1 cellular context compared by ENCODE assay signal in the genomic region with DNA sequence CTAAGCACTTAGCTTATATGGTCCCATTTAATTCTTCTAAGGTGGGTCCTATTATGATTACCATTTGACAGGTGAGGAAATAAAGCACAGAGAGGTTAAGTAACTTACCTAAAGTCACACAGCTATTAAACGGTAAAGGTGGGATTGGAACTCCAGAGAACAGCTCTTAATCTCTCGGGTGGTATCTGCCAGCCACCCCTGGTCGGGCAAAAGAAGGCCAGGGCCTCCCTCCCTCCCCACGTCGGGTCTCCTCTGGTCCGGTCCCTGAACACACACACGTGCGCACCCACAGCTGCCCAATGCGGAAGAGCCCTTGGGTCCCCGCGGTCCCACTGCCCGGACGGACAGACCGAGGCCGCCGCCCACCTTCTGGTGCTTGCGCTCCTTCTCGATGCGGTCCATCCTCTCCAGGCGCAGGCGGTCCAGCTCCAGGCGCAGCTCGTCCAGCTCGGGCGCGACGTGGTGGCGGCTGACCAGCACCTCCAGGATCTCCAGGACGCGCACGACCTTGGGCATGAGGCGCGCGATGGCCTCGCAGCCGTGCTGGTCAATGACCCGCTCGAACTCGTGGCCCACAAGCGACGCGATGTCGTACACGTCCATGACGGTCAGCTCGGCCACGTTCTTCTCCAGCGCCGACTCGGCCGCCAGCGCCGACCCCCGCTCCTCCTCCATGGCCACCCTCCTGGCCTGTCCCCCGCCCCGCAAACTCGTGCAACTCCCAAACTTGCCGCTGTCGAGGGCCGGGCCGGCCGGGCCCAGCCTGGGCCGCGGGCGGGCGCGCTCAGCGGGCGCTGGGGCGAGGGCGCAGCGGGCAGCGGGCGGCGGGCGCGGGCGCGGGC.
TF ChIP-seq lines count a peak whose summit lies in the region.

No MANE protein-coding gene starts in this region.

TF ChIP-seq in WTC11, 78 proteins besides CTCF, POLR2A, EP300 and RAD21 (continued from another document and continues in another):
- TF ChIP-seq, protein P1, sequence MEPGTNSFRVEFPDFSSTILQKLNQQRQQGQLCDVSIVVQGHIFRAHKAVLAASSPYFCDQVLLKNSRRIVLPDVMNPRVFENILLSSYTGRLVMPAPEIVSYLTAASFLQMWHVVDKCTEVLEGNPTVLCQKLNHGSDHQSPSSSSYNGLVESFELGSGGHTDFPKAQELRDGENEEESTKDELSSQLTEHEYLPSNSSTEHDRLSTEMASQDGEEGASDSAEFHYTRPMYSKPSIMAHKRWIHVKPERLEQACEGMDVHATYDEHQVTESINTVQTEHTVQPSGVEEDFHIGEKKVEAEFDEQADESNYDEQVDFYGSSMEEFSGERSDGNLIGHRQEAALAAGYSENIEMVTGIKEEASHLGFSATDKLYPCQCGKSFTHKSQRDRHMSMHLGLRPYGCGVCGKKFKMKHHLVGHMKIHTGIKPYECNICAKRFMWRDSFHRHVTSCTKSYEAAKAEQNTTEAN (CRISPR knock-in tag; IDR thresholded peaks at IDR 0.05): no peak
- 0 out of 2 replicates have a peak, but pooled peaks have one; percentile 25 for TF ChIP-seq ZNF121 (CRISPR knock-in tag; IDR thresholded peaks at IDR 0.05)
- TF ChIP-seq GTF2I (CRISPR knock-in tag; conservative IDR thresholded peaks at IDR 0.05): peak; percentile 78
- TF ChIP-seq SMAD3 (CRISPR knock-in tag; IDR thresholded peaks at IDR 0.05; ENCODE audit: borderline replicate concordance): no peak; the same call in 1 of the 2 replicates
- TF ChIP-seq ESRRA (CRISPR knock-in tag; IDR thresholded peaks at IDR 0.05; ENCODE audit: borderline replicate concordance): no peak
- TF ChIP-seq SMAD4 (CRISPR knock-in tag; IDR thresholded peaks at IDR 0.05): no peak
- no peak for TF ChIP-seq ZNF396 (CRISPR knock-in tag; IDR thresholded peaks at IDR 0.05; ENCODE audit: borderline replicate concordance)
- TF ChIP-seq, protein P2, sequence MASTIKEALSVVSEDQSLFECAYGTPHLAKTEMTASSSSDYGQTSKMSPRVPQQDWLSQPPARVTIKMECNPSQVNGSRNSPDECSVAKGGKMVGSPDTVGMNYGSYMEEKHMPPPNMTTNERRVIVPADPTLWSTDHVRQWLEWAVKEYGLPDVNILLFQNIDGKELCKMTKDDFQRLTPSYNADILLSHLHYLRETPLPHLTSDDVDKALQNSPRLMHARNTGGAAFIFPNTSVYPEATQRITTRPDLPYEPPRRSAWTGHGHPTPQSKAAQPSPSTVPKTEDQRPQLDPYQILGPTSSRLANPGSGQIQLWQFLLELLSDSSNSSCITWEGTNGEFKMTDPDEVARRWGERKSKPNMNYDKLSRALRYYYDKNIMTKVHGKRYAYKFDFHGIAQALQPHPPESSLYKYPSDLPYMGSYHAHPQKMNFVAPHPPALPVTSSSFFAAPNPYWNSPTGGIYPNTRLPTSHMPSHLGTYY (CRISPR knock-in tag; IDR thresholded peaks at IDR 0.05): no peak
- TF ChIP-seq ELF4 (CRISPR knock-in tag; IDR thresholded peaks at IDR 0.05; ENCODE audit: low read depth): no peak
- TF ChIP-seq, protein P3, sequence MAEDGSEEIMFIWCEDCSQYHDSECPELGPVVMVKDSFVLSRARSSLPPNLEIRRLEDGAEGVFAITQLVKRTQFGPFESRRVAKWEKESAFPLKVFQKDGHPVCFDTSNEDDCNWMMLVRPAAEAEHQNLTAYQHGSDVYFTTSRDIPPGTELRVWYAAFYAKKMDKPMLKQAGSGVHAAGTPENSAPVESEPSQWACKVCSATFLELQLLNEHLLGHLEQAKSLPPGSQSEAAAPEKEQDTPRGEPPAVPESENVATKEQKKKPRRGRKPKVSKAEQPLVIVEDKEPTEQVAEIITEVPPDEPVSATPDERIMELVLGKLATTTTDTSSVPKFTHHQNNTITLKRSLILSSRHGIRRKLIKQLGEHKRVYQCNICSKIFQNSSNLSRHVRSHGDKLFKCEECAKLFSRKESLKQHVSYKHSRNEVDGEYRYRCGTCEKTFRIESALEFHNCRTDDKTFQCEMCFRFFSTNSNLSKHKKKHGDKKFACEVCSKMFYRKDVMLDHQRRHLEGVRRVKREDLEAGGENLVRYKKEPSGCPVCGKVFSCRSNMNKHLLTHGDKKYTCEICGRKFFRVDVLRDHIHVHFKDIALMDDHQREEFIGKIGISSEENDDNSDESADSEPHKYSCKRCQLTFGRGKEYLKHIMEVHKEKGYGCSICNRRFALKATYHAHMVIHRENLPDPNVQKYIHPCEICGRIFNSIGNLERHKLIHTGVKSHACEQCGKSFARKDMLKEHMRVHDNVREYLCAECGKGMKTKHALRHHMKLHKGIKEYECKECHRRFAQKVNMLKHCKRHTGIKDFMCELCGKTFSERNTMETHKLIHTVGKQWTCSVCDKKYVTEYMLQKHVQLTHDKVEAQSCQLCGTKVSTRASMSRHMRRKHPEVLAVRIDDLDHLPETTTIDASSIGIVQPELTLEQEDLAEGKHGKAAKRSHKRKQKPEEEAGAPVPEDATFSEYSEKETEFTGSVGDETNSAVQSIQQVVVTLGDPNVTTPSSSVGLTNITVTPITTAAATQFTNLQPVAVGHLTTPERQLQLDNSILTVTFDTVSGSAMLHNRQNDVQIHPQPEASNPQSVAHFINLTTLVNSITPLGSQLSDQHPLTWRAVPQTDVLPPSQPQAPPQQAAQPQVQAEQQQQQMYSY (CRISPR knock-in tag; IDR thresholded peaks at IDR 0.05): peak; percentile 46; the same call in 1 of the 2 replicates
- TF ChIP-seq, protein P4, sequence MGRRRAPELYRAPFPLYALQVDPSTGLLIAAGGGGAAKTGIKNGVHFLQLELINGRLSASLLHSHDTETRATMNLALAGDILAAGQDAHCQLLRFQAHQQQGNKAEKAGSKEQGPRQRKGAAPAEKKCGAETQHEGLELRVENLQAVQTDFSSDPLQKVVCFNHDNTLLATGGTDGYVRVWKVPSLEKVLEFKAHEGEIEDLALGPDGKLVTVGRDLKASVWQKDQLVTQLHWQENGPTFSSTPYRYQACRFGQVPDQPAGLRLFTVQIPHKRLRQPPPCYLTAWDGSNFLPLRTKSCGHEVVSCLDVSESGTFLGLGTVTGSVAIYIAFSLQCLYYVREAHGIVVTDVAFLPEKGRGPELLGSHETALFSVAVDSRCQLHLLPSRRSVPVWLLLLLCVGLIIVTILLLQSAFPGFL (CRISPR knock-in tag; IDR thresholded peaks at IDR 0.05; ENCODE audit: borderline replicate concordance): no peak
- TF ChIP-seq, protein P5, sequence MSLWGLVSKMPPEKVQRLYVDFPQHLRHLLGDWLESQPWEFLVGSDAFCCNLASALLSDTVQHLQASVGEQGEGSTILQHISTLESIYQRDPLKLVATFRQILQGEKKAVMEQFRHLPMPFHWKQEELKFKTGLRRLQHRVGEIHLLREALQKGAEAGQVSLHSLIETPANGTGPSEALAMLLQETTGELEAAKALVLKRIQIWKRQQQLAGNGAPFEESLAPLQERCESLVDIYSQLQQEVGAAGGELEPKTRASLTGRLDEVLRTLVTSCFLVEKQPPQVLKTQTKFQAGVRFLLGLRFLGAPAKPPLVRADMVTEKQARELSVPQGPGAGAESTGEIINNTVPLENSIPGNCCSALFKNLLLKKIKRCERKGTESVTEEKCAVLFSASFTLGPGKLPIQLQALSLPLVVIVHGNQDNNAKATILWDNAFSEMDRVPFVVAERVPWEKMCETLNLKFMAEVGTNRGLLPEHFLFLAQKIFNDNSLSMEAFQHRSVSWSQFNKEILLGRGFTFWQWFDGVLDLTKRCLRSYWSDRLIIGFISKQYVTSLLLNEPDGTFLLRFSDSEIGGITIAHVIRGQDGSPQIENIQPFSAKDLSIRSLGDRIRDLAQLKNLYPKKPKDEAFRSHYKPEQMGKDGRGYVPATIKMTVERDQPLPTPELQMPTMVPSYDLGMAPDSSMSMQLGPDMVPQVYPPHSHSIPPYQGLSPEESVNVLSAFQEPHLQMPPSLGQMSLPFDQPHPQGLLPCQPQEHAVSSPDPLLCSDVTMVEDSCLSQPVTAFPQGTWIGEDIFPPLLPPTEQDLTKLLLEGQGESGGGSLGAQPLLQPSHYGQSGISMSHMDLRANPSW (CRISPR knock-in tag; conservative IDR thresholded peaks at IDR 0.05; ENCODE audit: low read depth): no peak
- TF ChIP-seq IRF2 (CRISPR knock-in tag; IDR thresholded peaks at IDR 0.05; ENCODE audit: borderline replicate concordance, low read depth): no peak
- TF ChIP-seq, protein P6, sequence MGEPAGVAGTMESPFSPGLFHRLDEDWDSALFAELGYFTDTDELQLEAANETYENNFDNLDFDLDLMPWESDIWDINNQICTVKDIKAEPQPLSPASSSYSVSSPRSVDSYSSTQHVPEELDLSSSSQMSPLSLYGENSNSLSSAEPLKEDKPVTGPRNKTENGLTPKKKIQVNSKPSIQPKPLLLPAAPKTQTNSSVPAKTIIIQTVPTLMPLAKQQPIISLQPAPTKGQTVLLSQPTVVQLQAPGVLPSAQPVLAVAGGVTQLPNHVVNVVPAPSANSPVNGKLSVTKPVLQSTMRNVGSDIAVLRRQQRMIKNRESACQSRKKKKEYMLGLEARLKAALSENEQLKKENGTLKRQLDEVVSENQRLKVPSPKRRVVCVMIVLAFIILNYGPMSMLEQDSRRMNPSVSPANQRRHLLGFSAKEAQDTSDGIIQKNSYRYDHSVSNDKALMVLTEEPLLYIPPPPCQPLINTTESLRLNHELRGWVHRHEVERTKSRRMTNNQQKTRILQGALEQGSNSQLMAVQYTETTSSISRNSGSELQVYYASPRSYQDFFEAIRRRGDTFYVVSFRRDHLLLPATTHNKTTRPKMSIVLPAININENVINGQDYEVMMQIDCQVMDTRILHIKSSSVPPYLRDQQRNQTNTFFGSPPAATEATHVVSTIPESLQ (CRISPR knock-in tag; IDR thresholded peaks at IDR 0.05): no peak
- TF ChIP-seq, protein P7, sequence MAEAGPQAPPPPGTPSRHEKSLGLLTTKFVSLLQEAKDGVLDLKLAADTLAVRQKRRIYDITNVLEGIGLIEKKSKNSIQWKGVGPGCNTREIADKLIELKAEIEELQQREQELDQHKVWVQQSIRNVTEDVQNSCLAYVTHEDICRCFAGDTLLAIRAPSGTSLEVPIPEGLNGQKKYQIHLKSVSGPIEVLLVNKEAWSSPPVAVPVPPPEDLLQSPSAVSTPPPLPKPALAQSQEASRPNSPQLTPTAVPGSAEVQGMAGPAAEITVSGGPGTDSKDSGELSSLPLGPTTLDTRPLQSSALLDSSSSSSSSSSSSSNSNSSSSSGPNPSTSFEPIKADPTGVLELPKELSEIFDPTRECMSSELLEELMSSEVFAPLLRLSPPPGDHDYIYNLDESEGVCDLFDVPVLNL (CRISPR knock-in tag; IDR thresholded peaks at IDR 0.05; ENCODE audit: borderline replicate concordance, low read depth): no peak
- TF ChIP-seq, protein P8, sequence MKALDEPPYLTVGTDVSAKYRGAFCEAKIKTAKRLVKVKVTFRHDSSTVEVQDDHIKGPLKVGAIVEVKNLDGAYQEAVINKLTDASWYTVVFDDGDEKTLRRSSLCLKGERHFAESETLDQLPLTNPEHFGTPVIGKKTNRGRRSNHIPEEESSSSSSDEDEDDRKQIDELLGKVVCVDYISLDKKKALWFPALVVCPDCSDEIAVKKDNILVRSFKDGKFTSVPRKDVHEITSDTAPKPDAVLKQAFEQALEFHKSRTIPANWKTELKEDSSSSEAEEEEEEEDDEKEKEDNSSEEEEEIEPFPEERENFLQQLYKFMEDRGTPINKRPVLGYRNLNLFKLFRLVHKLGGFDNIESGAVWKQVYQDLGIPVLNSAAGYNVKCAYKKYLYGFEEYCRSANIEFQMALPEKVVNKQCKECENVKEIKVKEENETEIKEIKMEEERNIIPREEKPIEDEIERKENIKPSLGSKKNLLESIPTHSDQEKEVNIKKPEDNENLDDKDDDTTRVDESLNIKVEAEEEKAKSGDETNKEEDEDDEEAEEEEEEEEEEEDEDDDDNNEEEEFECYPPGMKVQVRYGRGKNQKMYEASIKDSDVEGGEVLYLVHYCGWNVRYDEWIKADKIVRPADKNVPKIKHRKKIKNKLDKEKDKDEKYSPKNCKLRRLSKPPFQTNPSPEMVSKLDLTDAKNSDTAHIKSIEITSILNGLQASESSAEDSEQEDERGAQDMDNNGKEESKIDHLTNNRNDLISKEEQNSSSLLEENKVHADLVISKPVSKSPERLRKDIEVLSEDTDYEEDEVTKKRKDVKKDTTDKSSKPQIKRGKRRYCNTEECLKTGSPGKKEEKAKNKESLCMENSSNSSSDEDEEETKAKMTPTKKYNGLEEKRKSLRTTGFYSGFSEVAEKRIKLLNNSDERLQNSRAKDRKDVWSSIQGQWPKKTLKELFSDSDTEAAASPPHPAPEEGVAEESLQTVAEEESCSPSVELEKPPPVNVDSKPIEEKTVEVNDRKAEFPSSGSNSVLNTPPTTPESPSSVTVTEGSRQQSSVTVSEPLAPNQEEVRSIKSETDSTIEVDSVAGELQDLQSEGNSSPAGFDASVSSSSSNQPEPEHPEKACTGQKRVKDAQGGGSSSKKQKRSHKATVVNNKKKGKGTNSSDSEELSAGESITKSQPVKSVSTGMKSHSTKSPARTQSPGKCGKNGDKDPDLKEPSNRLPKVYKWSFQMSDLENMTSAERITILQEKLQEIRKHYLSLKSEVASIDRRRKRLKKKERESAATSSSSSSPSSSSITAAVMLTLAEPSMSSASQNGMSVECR (CRISPR knock-in tag; IDR thresholded peaks at IDR 0.05; ENCODE audit: borderline replicate concordance): no peak; the same call in 1 of the 2 replicates
- no peak for TF ChIP-seq SOX15 (CRISPR knock-in tag; IDR thresholded peaks at IDR 0.05)
- TF ChIP-seq RORB (CRISPR knock-in tag; IDR thresholded peaks at IDR 0.05): no peak
- TF ChIP-seq, protein P9, sequence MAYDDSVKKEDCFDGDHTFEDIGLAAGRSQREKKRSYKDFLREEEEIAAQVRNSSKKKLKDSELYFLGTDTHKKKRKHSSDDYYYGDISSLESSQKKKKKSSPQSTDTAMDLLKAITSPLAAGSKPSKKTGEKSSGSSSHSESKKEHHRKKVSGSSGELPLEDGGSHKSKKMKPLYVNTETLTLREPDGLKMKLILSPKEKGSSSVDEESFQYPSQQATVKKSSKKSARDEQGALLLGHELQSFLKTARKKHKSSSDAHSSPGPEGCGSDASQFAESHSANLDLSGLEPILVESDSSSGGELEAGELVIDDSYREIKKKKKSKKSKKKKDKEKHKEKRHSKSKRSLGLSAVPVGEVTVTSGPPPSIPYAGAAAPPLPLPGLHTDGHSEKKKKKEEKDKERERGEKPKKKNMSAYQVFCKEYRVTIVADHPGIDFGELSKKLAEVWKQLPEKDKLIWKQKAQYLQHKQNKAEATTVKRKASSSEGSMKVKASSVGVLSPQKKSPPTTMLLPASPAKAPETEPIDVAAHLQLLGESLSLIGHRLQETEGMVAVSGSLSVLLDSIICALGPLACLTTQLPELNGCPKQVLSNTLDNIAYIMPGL (CRISPR knock-in tag; IDR thresholded peaks at IDR 0.05): peak; percentile 32; the same call in 1 of the 2 replicates
- no peak for TF ChIP-seq ZNF317 (CRISPR knock-in tag; IDR thresholded peaks at IDR 0.05; ENCODE audit: borderline replicate concordance, low read depth)
- no peak for TF ChIP-seq NFYB (CRISPR knock-in tag; conservative IDR thresholded peaks at IDR 0.05; ENCODE audit: low read depth)
- TF ChIP-seq ZBTB21 (CRISPR knock-in tag; IDR thresholded peaks at IDR 0.05; ENCODE audit: borderline replicate concordance): no peak
- no peak for TF ChIP-seq FOXJ3 (CRISPR knock-in tag; IDR thresholded peaks at IDR 0.05; ENCODE audit: borderline replicate concordance)
- TF ChIP-seq, protein P10, sequence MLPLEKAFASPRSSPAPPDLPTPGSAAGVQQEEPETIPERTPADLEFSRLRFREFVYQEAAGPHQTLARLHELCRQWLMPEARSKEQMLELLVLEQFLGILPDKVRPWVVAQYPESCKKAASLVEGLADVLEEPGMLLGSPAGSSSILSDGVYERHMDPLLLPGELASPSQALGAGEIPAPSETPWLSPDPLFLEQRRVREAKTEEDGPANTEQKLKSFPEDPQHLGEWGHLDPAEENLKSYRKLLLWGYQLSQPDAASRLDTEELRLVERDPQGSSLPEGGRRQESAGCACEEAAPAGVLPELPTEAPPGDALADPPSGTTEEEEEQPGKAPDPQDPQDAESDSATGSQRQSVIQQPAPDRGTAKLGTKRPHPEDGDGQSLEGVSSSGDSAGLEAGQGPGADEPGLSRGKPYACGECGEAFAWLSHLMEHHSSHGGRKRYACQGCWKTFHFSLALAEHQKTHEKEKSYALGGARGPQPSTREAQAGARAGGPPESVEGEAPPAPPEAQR (CRISPR knock-in tag; IDR thresholded peaks at IDR 0.05): 0 out of 2 replicates have a peak, but pooled peaks have one; percentile 14
- no peak for TF ChIP-seq NR1H2 (CRISPR knock-in tag; IDR thresholded peaks at IDR 0.05)
- no peak for TF ChIP-seq MYBL2 (CRISPR knock-in tag; IDR thresholded peaks at IDR 0.05)
- no peak for TF ChIP-seq GRHL2 (CRISPR knock-in tag; IDR thresholded peaks at IDR 0.05; ENCODE audit: insufficient replicate concordance, severe bottlenecking)
